1 cellular context compared by ENCODE assay signal in the genomic region with DNA sequence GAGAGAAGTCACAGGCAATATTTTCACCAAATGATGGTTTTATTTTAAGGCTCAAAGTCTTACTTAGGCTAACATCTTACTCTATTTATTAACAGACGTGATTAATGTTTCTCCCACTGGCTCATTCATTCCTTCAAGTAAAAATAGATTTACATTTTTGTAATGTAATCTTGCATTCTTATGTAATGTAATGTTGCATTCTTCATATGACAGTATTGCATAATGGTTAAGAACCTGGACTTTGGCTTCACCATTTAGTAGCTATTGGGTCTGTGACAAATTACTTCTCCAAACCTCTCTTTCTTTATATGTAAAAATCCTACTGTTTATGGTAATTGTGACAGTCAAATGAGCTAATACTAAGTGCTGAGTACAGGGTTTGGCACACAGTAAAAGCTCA.
TF ChIP-seq lines count a peak whose summit lies in the region.

No MANE protein-coding gene starts in this region.

TF ChIP-seq in WTC11, 78 proteins besides CTCF, POLR2A, EP300 and RAD21:
- TF ChIP-seq, protein P1, sequence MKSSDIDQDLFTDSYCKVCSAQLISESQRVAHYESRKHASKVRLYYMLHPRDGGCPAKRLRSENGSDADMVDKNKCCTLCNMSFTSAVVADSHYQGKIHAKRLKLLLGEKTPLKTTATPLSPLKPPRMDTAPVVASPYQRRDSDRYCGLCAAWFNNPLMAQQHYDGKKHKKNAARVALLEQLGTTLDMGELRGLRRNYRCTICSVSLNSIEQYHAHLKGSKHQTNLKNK (CRISPR knock-in tag; IDR thresholded peaks at IDR 0.05) = no peak
- TF ChIP-seq GABPB1 (CRISPR knock-in tag; IDR thresholded peaks at IDR 0.05) = 0 out of 2 replicates have a peak, but pooled peaks have one; percentile 14
- no peak for TF ChIP-seq NFE2L1 (CRISPR knock-in tag; IDR thresholded peaks at IDR 0.05)
- TF ChIP-seq, protein P2, sequence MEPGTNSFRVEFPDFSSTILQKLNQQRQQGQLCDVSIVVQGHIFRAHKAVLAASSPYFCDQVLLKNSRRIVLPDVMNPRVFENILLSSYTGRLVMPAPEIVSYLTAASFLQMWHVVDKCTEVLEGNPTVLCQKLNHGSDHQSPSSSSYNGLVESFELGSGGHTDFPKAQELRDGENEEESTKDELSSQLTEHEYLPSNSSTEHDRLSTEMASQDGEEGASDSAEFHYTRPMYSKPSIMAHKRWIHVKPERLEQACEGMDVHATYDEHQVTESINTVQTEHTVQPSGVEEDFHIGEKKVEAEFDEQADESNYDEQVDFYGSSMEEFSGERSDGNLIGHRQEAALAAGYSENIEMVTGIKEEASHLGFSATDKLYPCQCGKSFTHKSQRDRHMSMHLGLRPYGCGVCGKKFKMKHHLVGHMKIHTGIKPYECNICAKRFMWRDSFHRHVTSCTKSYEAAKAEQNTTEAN (CRISPR knock-in tag; IDR thresholded peaks at IDR 0.05) = no peak
- TF ChIP-seq, protein P3, sequence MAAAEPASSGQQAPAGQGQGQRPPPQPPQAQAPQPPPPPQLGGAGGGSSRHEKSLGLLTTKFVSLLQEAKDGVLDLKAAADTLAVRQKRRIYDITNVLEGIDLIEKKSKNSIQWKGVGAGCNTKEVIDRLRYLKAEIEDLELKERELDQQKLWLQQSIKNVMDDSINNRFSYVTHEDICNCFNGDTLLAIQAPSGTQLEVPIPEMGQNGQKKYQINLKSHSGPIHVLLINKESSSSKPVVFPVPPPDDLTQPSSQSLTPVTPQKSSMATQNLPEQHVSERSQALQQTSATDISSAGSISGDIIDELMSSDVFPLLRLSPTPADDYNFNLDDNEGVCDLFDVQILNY (CRISPR knock-in tag; IDR thresholded peaks at IDR 0.05) = no peak
- TF ChIP-seq, protein P4, sequence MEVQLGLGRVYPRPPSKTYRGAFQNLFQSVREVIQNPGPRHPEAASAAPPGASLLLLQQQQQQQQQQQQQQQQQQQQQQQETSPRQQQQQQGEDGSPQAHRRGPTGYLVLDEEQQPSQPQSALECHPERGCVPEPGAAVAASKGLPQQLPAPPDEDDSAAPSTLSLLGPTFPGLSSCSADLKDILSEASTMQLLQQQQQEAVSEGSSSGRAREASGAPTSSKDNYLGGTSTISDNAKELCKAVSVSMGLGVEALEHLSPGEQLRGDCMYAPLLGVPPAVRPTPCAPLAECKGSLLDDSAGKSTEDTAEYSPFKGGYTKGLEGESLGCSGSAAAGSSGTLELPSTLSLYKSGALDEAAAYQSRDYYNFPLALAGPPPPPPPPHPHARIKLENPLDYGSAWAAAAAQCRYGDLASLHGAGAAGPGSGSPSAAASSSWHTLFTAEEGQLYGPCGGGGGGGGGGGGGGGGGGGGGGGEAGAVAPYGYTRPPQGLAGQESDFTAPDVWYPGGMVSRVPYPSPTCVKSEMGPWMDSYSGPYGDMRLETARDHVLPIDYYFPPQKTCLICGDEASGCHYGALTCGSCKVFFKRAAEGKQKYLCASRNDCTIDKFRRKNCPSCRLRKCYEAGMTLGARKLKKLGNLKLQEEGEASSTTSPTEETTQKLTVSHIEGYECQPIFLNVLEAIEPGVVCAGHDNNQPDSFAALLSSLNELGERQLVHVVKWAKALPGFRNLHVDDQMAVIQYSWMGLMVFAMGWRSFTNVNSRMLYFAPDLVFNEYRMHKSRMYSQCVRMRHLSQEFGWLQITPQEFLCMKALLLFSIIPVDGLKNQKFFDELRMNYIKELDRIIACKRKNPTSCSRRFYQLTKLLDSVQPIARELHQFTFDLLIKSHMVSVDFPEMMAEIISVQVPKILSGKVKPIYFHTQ (CRISPR knock-in tag; IDR thresholded peaks at IDR 0.05) = no peak
- TF ChIP-seq SMAD3 (CRISPR knock-in tag; IDR thresholded peaks at IDR 0.05; ENCODE audit: borderline replicate concordance) = no peak
- TF ChIP-seq JAZF1 (CRISPR knock-in tag; IDR thresholded peaks at IDR 0.05) = no peak
- TF ChIP-seq CBFB (CRISPR knock-in tag; IDR thresholded peaks at IDR 0.05; ENCODE audit: low read depth) = no peak
